In genomic region chr22:43749473-43749872, GRCh38 we compare ENCODE assay signal across 28 cellular contexts.
"Had no signal": no experiment of that assay in that cellular context is flagged by ENCODE, and none has a peak within 500 bp of the region (broad histone marks: within the 10 kb centered on the region; RNA-seq: fewer than 3 reads in every experiment).

No MANE protein-coding gene starts in this region.

- H3K27ac ChIP-seq: left lung, lower lobe of right lung, ovary, right atrium auricular region, right lobe of liver, tibial nerve, uterus had no signal

- H3K4me1 Mint-ChIP-seq: immature natural killer cell; naive B cell; natural killer cell; nephron progenitor cell; stimulated activated memory B cell treated with anti-CD40 and anti-IgM and Interleukin-4, amounts not matched to agents 10 μg/mL and 1 μg/mL and 100 μg/mL, for 72 hours; stimulated activated naive CD8-positive, alpha-beta T cell treated with anti-CD3 and anti-CD28 coated beads, Interleukin-15, amount 100 ng/mL, for 72 hours had no signal

- H3K36me3 ChIP-seq: left lung, lower lobe of right lung, ovary, right atrium auricular region, right lobe of liver, uterus had no signal

- H3K9me3 Mint-ChIP-seq: immature natural killer cell; mesothelial cell of epicardium; naive B cell; natural killer cell; nephron progenitor cell; stimulated activated memory B cell treated with anti-CD40 and anti-IgM and Interleukin-4, amounts not matched to agents 10 μg/mL and 1 μg/mL and 100 μg/mL, for 72 hours; stimulated activated naive CD8-positive, alpha-beta T cell treated with anti-CD3 and anti-CD28 coated beads, Interleukin-15, amount 100 ng/mL, for 72 hours; type B pancreatic cell had no signal

- H3K4me3 Mint-ChIP-seq: immature natural killer cell; mesothelial cell of epicardium; naive B cell; natural killer cell; nephron progenitor cell; stimulated activated memory B cell treated with anti-CD40 and anti-IgM and Interleukin-4, amounts not matched to agents 10 μg/mL and 1 μg/mL and 100 μg/mL, for 72 hours; stimulated activated naive CD8-positive, alpha-beta T cell treated with anti-CD3 and anti-CD28 coated beads, Interleukin-15, amount 100 ng/mL, for 72 hours; type B pancreatic cell had no signal

- H3K4me2 ChIP-seq: smooth muscle cell had no signal

- FAIRE-seq: islet of Langerhans, kidney had no signal

- H3K27me3 ChIP-seq: ovary, right atrium auricular region, right lobe of liver, tibial nerve, uterus had no signal

- H3K9me3 ChIP-seq: left lung, lower lobe of right lung, ovary, right atrium auricular region, right lobe of liver, tibial nerve, uterus had no signal

- H3K27ac Mint-ChIP-seq: immature natural killer cell; mesothelial cell of epicardium; naive B cell; natural killer cell; nephron progenitor cell; progenitor cell of endocrine pancreas; stimulated activated memory B cell treated with anti-CD40 and anti-IgM and Interleukin-4, amounts not matched to agents 10 μg/mL and 1 μg/mL and 100 μg/mL, for 72 hours; stimulated activated naive CD8-positive, alpha-beta T cell treated with anti-CD3 and anti-CD28 coated beads, Interleukin-15, amount 100 ng/mL, for 72 hours; type B pancreatic cell had no signal

- H3K4me3 ChIP-seq: left lung, lower lobe of right lung, ovary, right atrium auricular region, right lobe of liver, smooth muscle cell, tibial nerve, uterus had no signal

- H3K36me3 Mint-ChIP-seq: immature natural killer cell; mesothelial cell of epicardium; naive B cell; natural killer cell; stimulated activated memory B cell treated with anti-CD40 and anti-IgM and Interleukin-4, amounts not matched to agents 10 μg/mL and 1 μg/mL and 100 μg/mL, for 72 hours had no signal

- H3K27me3 Mint-ChIP-seq: progenitor cell of endocrine pancreas had no signal

- DNase-seq: immature natural killer cell; kidney; left colon; left lung; lower lobe of right lung; mammary epithelial cell; mesenchymal stem cell; naive B cell; natural killer cell; nephron progenitor cell; ovary; right lobe of liver; stimulated activated CD4-positive, alpha-beta T cell treated with anti-CD3 and anti-CD28 coated beads, Interleukin-1b, Interleukin-23, amount 100 ng/mL, for 48 hours; stimulated activated CD4-positive, alpha-beta T cell treated with anti-CD3 and anti-CD28 coated beads, Interleukin-2, amount 100 ng/mL, for 48 hours; stimulated activated CD4-positive, alpha-beta T cell treated with anti-CD3 and anti-CD28 coated beads, Interleukin-4, amount 100 ng/mL, for 4 hours; stimulated activated CD8-positive, alpha-beta memory T cell treated with anti-CD3 and anti-CD28 coated beads, Interleukin-4, amount 100 ng/mL, for 48 hours; stimulated activated naive CD4-positive, alpha-beta T cell treated with Interleukin-2 at 50 U/mL for 16 hours; stimulated activated naive CD8-positive, alpha-beta T cell treated with anti-CD3 and anti-CD28 coated beads, Interleukin-15, amount 100 ng/mL, for 72 hours; substantia nigra; uterus had no signal

- H3K4me1 ChIP-seq: left lung, lower lobe of right lung, right atrium auricular region, right lobe of liver had no signal

- ATAC-seq: left colon; left lung; lower lobe of right lung; right lobe of liver; stimulated activated memory B cell treated with anti-CD40 and anti-IgM and Interleukin-4, amounts not matched to agents 10 μg/mL and 1 μg/mL and 100 μg/mL, for 72 hours; stimulated activated naive CD8-positive, alpha-beta T cell treated with anti-CD3 and anti-CD28 coated beads, Interleukin-15, amount 100 ng/mL, for 72 hours had no signal
